ENCODE assay signal across 8 cellular contexts in the genomic region with DNA sequence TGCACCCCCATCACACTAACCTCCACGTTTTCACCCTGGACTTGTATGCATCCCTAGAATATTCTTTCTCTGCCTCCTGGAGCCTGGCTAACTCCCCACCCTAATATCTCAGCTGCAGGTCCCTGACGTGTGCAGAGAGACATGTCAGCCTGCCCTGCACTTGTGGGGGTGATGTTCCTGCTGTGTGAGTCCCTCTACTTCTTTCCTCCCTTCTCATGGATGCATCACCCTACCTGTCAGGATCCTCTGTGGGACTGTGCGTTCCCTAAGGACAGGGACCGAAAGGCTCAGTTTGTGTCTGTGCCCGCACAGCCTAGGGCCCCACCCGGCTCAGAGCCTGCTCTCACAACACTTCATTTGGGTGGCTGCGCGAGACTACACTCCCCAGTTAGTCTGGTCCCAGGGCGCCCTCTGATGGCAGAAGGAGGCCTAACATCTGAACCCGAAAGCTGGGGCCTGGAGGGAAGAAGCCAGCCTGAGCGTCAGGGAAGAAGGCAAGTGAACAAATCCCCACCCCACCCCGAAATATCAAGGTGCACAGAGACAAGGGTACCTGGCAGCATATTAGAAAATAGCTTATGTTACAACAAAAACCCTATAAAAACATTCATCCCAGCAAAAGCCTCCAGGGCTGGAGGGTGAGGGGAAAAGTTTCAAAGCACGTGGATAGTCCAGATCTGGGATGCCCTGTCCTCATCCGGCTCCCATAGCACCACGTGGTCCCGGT. TPM values are rescaled to one million over a fixed set of nuclear protein-coding genes. Genes with fewer than 3 reads are reported as not detected.
A peak's percentile ranks its signal among the peaks of the same experiment; 100 is the strongest.
DNase-seq lines count a peak whose midpoint lies in the region; ATAC-seq, FAIRE-seq and TF ChIP-seq lines count a peak whose summit lies in the region.

No MANE protein-coding gene starts in this region.

- intact Hi-C loops in activated CD4-positive, alpha-beta T cell treated with anti-CD3 and anti-CD28 coated beads, Interleukin-2, amount 10 ng/mL, durations not matched to agents 24 days and 14 days (cut with micrococcal nuclease): loop anchor here (1.0 to 5.0 kb wide), 6 partner anchors 36 to 152 kb away; partner anchors contain the start of genes CEP85 and ZNF593
- intact Hi-C loops in colonic mucosa (cut with DNase I) (loop anchor here (5.0 to 10.0 kb wide), 3 partner anchors 41 to 157 kb away; partner anchors contain the start of genes C1orf232 and ZNF593), right lobe of liver (cut with DNase I) (loop anchor here (5.0 kb wide), 1 partner anchor 39 kb away; the partner anchor contains the start of gene SH3BGRL3 (in 2 of the 2))

- H3K4me3 Mint-ChIP-seq in activated CD4-positive, alpha-beta T cell treated with anti-CD3 and anti-CD28 coated beads, Interleukin-2, amount 10 ng/mL, durations not matched to agents 24 days and 14 days: peak overlapping the region; percentile 82

- H3K9ac ChIP-seq in colonic mucosa (ENCODE audit: low read depth in 2 of 2, low read length in 2 of 2): peak overlapping the region in 1 of 2 donors; percentile 9

- H3K27ac Mint-ChIP-seq in activated CD4-positive, alpha-beta T cell treated with anti-CD3 and anti-CD28 coated beads, Interleukin-2, amount 10 ng/mL, durations not matched to agents 24 days and 14 days: peak overlapping the region; percentile 96

- DNase-seq in NCI-H748 (lab: John Stamatoyannopoulos, UW; ENCODE audit: unreplicated experiment) (peak; percentile 70), colonic mucosa (peak; percentile 97), right lobe of liver (peak; percentile 88 to 89 (median 89))
- DNase-seq in activated CD4-positive, alpha-beta T cell treated with anti-CD3 and anti-CD28 coated beads, Interleukin-2, amount 10 ng/mL, durations not matched to agents 24 days and 14 days: peak; percentile 99
- peak; percentile 90 to 94 for DNase-seq in stimulated activated CD4-positive, alpha-beta T cell treated with anti-CD3 and anti-CD28 coated beads, Interleukin-4, amount 100 ng/mL, for 4 hours

- no peaks in the 10 kb centered on the region for H3K27me3 ChIP-seq in colonic mucosa
- H3K27me3 ChIP-seq in right lobe of liver: no peaks in the 10 kb centered on the region

- H3K36me3 Mint-ChIP-seq in activated CD4-positive, alpha-beta T cell treated with anti-CD3 and anti-CD28 coated beads, Interleukin-2, amount 10 ng/mL, durations not matched to agents 24 days and 14 days (ENCODE audit: low read depth): peaks cover 50% of the 10 kb centered on the region

- H3K4me3 ChIP-seq in colonic mucosa: no peak overlapping the region
- no peak overlapping the region for H3K4me3 ChIP-seq in right lobe of liver

- no peak overlapping the region for H3K27ac ChIP-seq in colonic mucosa
- H3K27ac ChIP-seq in right lobe of liver: no peak overlapping the region

- FAIRE-seq in G401.6 (lab: Jason Lieb, UNC): peak; percentile 86

- peak; percentile 46 for ATAC-seq in HG03045 (IDR thresholded peaks at IDR 0.05; ENCODE audit: unreplicated experiment)
- ATAC-seq in right lobe of liver: peak; percentile 93 to 96 (median 94)
- no peak for ATAC-seq in GM21367 (IDR thresholded peaks at IDR 0.05; ENCODE audit: unreplicated experiment)

- peaks cover 40% of the 10 kb centered on the region for H3K4me1 Mint-ChIP-seq in activated CD4-positive, alpha-beta T cell treated with anti-CD3 and anti-CD28 coated beads, Interleukin-2, amount 10 ng/mL, durations not matched to agents 24 days and 14 days

- no peaks in the 10 kb centered on the region for H3K36me3 ChIP-seq in colonic mucosa
- no peaks in the 10 kb centered on the region for H3K36me3 ChIP-seq in right lobe of liver

- H3K4me1 ChIP-seq in colonic mucosa (no peaks in the 10 kb centered on the region), right lobe of liver (no peaks in the 10 kb centered on the region)

- no peaks in the 10 kb centered on the region for H3K9me3 ChIP-seq in colonic mucosa
- H3K9me3 ChIP-seq in right lobe of liver: no peaks in the 10 kb centered on the region

- TF ChIP-seq POLR2A in right lobe of liver (IDR thresholded peaks at IDR 0.05): no peak

- peak; percentile 67 for TF ChIP-seq CTCF in colonic mucosa (IDR thresholded peaks at IDR 0.05)
- peak; percentile 86 to 90 (median 89) for TF ChIP-seq CTCF in right lobe of liver (IDR thresholded peaks at IDR 0.05)

- H3K27me3 Mint-ChIP-seq in activated CD4-positive, alpha-beta T cell treated with anti-CD3 and anti-CD28 coated beads, Interleukin-2, amount 10 ng/mL, durations not matched to agents 24 days and 14 days: no peaks in the 10 kb centered on the region

- WGBS in right lobe of liver (ENCODE audit: insufficient coverage, low coverage, low lambda C conversion rate, missing lambda C conversion rate): 12% methylated on average over 13 of the region's 16 CpGs

- no peaks in the 10 kb centered on the region for H3K9me3 Mint-ChIP-seq in activated CD4-positive, alpha-beta T cell treated with anti-CD3 and anti-CD28 coated beads, Interleukin-2, amount 10 ng/mL, durations not matched to agents 24 days and 14 days

RNA-seq across cellular contexts. Expression of gene CD52, which starts 3.7 kb away (rescaled TPM):
- total RNA-seq in activated CD4-positive, alpha-beta T cell treated with anti-CD3 and anti-CD28 coated beads, Interleukin-2, amount 10 ng/mL, durations not matched to agents 24 days and 14 days: 295 and 297 TPM in 2 replicates
- total RNA-seq in colonic mucosa: 10 to 100 TPM in 1 of 2 donors, 1 to 10 TPM in 1; 9.4 to 13.1 TPM
- 10 to 100 TPM in 2 of 6 experiments, 1 to 10 TPM in 4; 2.8 to 17.6 (median 8.5) TPM for total RNA-seq in right lobe of liver

RNA-seq across cellular contexts. Expression of gene UBXN11, which starts 15.0 kb away (rescaled TPM):
- 17.1 and 19.0 TPM in 2 replicates for total RNA-seq in activated CD4-positive, alpha-beta T cell treated with anti-CD3 and anti-CD28 coated beads, Interleukin-2, amount 10 ng/mL, durations not matched to agents 24 days and 14 days
- total RNA-seq in colonic mucosa (10 to 100 TPM in 1 of 2 donors, 1 to 10 TPM in 1; 8.7 to 25.7 TPM), right lobe of liver (10 to 100 TPM in 1 of 6 experiments, 1 to 10 TPM in 5; 4.3 to 11.3 (median 7.0) TPM)

RNA-seq across cellular contexts. Expression of gene CRYBG2, which starts 32.5 kb away (rescaled TPM):
- 1.1 and 1.4 TPM in 2 replicates for total RNA-seq in activated CD4-positive, alpha-beta T cell treated with anti-CD3 and anti-CD28 coated beads, Interleukin-2, amount 10 ng/mL, durations not matched to agents 24 days and 14 days
- 10 to 100 TPM; 12.8 to 30.3 TPM for total RNA-seq in colonic mucosa
- 1 to 10 TPM in 2 of 6 experiments, under 1 TPM in 1, not detected in 3; 0.81 to 1.9 (median 1.7) TPM for total RNA-seq in right lobe of liver

RNA-seq across cellular contexts. Expression of gene SH3BGRL3, which starts 41.6 kb away (rescaled TPM):
- total RNA-seq in activated CD4-positive, alpha-beta T cell treated with anti-CD3 and anti-CD28 coated beads, Interleukin-2, amount 10 ng/mL, durations not matched to agents 24 days and 14 days: 463 and 474 TPM in 2 replicates
- total RNA-seq in colonic mucosa (100 to 1,000 TPM; 361 to 478 TPM), right lobe of liver (10 to 100 TPM; 26.3 to 61.8 (median 34.9) TPM)

RNA-seq across cellular contexts. Expression of gene ZNF683, which starts 51.1 kb away (rescaled TPM):
- total RNA-seq in activated CD4-positive, alpha-beta T cell treated with anti-CD3 and anti-CD28 coated beads, Interleukin-2, amount 10 ng/mL, durations not matched to agents 24 days and 14 days: not detected in 2 replicates
- total RNA-seq in colonic mucosa: under 1 TPM in 1 of 2 donors, not detected in 1; 0.47 TPM
- under 1 TPM in 1 of 6 experiments, not detected in 5; 0.19 TPM for total RNA-seq in right lobe of liver

Comparison
In these comparisons a context has a peak if more than half of its experiments do, and no peak if none do; other contexts are left out.
1. RNA of gene CD52, which starts 3.7 kb away (total RNA-seq): 295 to 297 TPM in activated CD4-positive, alpha-beta T cell treated with anti-CD3 and anti-CD28 coated beads, Interleukin-2, amount 10 ng/mL, durations not matched to agents 24 days and 14 days; 9.4 to 13.1 TPM in colonic mucosa and 2.8 to 17.6 TPM in right lobe of liver; every median in the first group is over 10 times any median in the second.
2. Peak in every context shown above with its lines, with median percentiles within 50 percentile points of each other: DNase-seq.